20 cellular contexts compared by ENCODE assay signal in the genomic region with DNA sequence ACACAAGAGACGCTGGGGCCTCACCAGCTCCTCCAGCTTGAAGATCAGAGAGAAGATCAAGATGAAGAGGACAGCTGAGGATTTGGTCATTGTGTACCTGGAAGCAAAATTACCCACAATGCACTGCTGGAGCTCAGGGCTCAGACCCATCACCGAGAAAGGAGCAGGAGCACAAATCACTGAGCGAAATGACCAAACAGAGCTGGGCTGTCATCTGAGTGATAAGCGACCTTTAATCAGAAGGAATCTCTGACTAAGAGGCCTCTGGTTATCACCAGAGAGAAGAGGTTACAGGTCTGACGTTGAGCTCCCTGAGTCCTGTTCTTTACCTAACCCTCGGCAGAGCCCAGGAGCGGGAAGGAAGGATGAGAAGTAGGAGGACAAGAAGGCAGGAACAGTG. TPM values are rescaled to one million over a fixed set of nuclear protein-coding genes. Genes with fewer than 3 reads are reported as not detected.
DNase-seq lines count a peak whose midpoint lies in the region; ATAC-seq and TF ChIP-seq lines count a peak whose summit lies in the region.
"Had no signal": no experiment of that assay in that cellular context is flagged by ENCODE, and none has a peak within 500 bp of the region (broad histone marks: within the 10 kb centered on the region; RNA-seq: fewer than 3 reads in every experiment).

No MANE protein-coding gene starts in this region.

- peaks cover 56% of the 10 kb centered on the region for H3K4me1 Mint-ChIP-seq in CD8-positive, alpha-beta T cell (ENCODE audit: low read depth)
- H3K4me1 Mint-ChIP-seq in HFFc6 (ENCODE audit: low read depth): peaks cover 7% of the 10 kb centered on the region
- H3K4me1 Mint-ChIP-seq in activated naive CD8-positive, alpha-beta T cell treated with anti-CD3 and anti-CD28 coated beads, Interleukin-2, amount 50 U/mL, for 24 hours: peaks cover 54% of the 10 kb centered on the region
- H3K4me1 Mint-ChIP-seq in naive thymus-derived CD8-positive, alpha-beta T cell: peaks cover 52 to 61% (median 57%) of the 10 kb centered on the region in 4 donors

- intact Hi-C loops in CD8-positive, alpha-beta T cell (cut with DNase I, micrococcal nuclease): no loop called here
- intact Hi-C loops in breast epithelium (cut with DNase I; ENCODE audit: low total_unique reads): no loop called here

- CTCF ChIA-PET in CD8-positive, alpha-beta T cell (lab: Charles Lee): interaction anchor here (1.0 kb wide), 1 partner anchor 10 kb away, joined by 3 read pairs; no protein-coding TSS in a partner anchor

- POLR2A ChIA-PET in CD8-positive, alpha-beta T cell (lab: Charles Lee): interaction anchor here (1.4 to 3.8 kb wide), 2 partner anchors 9 to 51 kb away, joined by 6 to 20 read pairs; a partner anchor contains a TSS
- POLR2A ChIA-PET in naive thymus-derived CD8-positive, alpha-beta T cell (lab: Charles Lee): interaction anchor here (1.5 to 2.3 kb wide), 3 partner anchors 9 to 51 kb away, joined by 4 to 12 read pairs (median 5); a partner anchor contains a TSS

- H3K27ac ChIP-seq in CD8-positive, alpha-beta T cell (ENCODE audit: low read depth, low read length): no peak overlapping the region
- H3K27ac ChIP-seq in breast epithelium: no peak overlapping the region
- H3K27ac ChIP-seq: body of pancreas, C4-2B, lower lobe of right lung had no signal

- H3K4me3 ChIP-seq in CD8-positive, alpha-beta T cell (ENCODE audit: low read depth, low read length): no peak overlapping the region
- no peak overlapping the region for H3K4me3 ChIP-seq in breast epithelium
- H3K4me3 ChIP-seq: body of pancreas, lower lobe of right lung, upper lobe of left lung had no signal

- H3K36me3 Mint-ChIP-seq in CD8-positive, alpha-beta T cell: peaks cover 67% of the 10 kb centered on the region
- peaks cover 10% of the 10 kb centered on the region; the same call in 1 of the 2 replicates for H3K36me3 Mint-ChIP-seq in HFFc6 (ENCODE audit: low read depth)
- H3K36me3 Mint-ChIP-seq in activated naive CD8-positive, alpha-beta T cell treated with anti-CD3 and anti-CD28 coated beads, Interleukin-2, amount 50 U/mL, for 24 hours (ENCODE audit: low read depth): peaks cover 21% of the 10 kb centered on the region
- peaks cover 0 to 44% (median 3%) of the 10 kb centered on the region in 3 donors for H3K36me3 Mint-ChIP-seq in naive thymus-derived CD8-positive, alpha-beta T cell

- no peaks in the 10 kb centered on the region for H3K9me3 ChIP-seq in CD8-positive, alpha-beta T cell (ENCODE audit: low read length)
- no peaks in the 10 kb centered on the region for H3K9me3 ChIP-seq in breast epithelium
- H3K9me3 ChIP-seq: body of pancreas, lower lobe of right lung, upper lobe of left lung had no signal

- ATAC-seq in CD8-positive, alpha-beta T cell: no peak
- peak; percentile 16 for ATAC-seq in activated naive CD8-positive, alpha-beta T cell treated with anti-CD3 and anti-CD28 coated beads, Interleukin-2, amount 50 U/mL, for 24 hours
- no peak for ATAC-seq in naive thymus-derived CD8-positive, alpha-beta T cell
- ATAC-seq: body of pancreas, esophagus mucosa, lower lobe of right lung had no signal

- TF ChIP-seq CTCF in CD8-positive, alpha-beta T cell (IDR thresholded peaks at IDR 0.05): no peak
- TF ChIP-seq CTCF in HFFc6 (IDR thresholded peaks at IDR 0.05) (no peak), breast epithelium (IDR thresholded peaks at IDR 0.05) (no peak)

- H3K27me3 Mint-ChIP-seq in CD8-positive, alpha-beta T cell (ENCODE audit: low read depth): no peaks in the 10 kb centered on the region
- no peaks in the 10 kb centered on the region for H3K27me3 Mint-ChIP-seq in HFFc6 (ENCODE audit: insufficient read depth)
- H3K27me3 Mint-ChIP-seq in activated naive CD8-positive, alpha-beta T cell treated with anti-CD3 and anti-CD28 coated beads, Interleukin-2, amount 50 U/mL, for 24 hours: no peaks in the 10 kb centered on the region
- no peaks in the 10 kb centered on the region for H3K27me3 Mint-ChIP-seq in naive thymus-derived CD8-positive, alpha-beta T cell

- H3K4me3 Mint-ChIP-seq in CD8-positive, alpha-beta T cell: no peak overlapping the region
- H3K4me3 Mint-ChIP-seq in HFFc6: no peak overlapping the region
- H3K4me3 Mint-ChIP-seq in activated naive CD8-positive, alpha-beta T cell treated with anti-CD3 and anti-CD28 coated beads, Interleukin-2, amount 50 U/mL, for 24 hours: no peak overlapping the region
- H3K4me3 Mint-ChIP-seq in naive thymus-derived CD8-positive, alpha-beta T cell: peak overlapping the region in 7 of 10 donors; percentile 22 to 63 (median 57)

- no peak for DNase-seq in CD8-positive, alpha-beta T cell
- DNase-seq in HFFc6: no peak
- no peak for DNase-seq in activated naive CD8-positive, alpha-beta T cell treated with anti-CD3 and anti-CD28 coated beads, Interleukin-2, amount 50 U/mL, for 24 hours
- DNase-seq in naive thymus-derived CD8-positive, alpha-beta T cell: no peak
- no peak for DNase-seq in NCI-H1092 (lab: John Stamatoyannopoulos, UW)
- DNase-seq in iPS-NIHi11 (ENCODE audit: low spot score): no peak
- no peak for DNase-seq in breast epithelium (ENCODE audit: low spot score in 2 of 2)
- no peak for DNase-seq in DMS153 (lab: John Stamatoyannopoulos, UW)
- DNase-seq: body of pancreas; dermis blood vessel endothelial cell; HCEC 1CT; lower lobe of right lung; NCI-H1105 treated with DMSO at 0.1 percent for 48 hours; NK-92 treated with Interleukin-12 subunit alpha and Interleukin-12 subunit beta, amount 100 ng/mL, for 24 hours; RPMI8226; stimulated activated naive CD4-positive, alpha-beta T cell treated with Interleukin-2 at 50 U/mL for 16 hours had no signal

- TF ChIP-seq POLR2A in breast epithelium (IDR thresholded peaks at IDR 0.05): no peak

- peaks cover 9% of the 10 kb centered on the region for H3K36me3 ChIP-seq in CD8-positive, alpha-beta T cell (ENCODE audit: insufficient read depth, low read length)
- H3K36me3 ChIP-seq in breast epithelium: no peaks in the 10 kb centered on the region

- no peaks in the 10 kb centered on the region for H3K9me3 Mint-ChIP-seq in CD8-positive, alpha-beta T cell
- no peaks in the 10 kb centered on the region for H3K9me3 Mint-ChIP-seq in HFFc6
- no peaks in the 10 kb centered on the region for H3K9me3 Mint-ChIP-seq in activated naive CD8-positive, alpha-beta T cell treated with anti-CD3 and anti-CD28 coated beads, Interleukin-2, amount 50 U/mL, for 24 hours
- no peaks in the 10 kb centered on the region for H3K9me3 Mint-ChIP-seq in naive thymus-derived CD8-positive, alpha-beta T cell

- peak overlapping the region; percentile 66 for H3K27ac Mint-ChIP-seq in CD8-positive, alpha-beta T cell
- 0 out of 2 replicates have a peak overlapping the region, but pooled peaks have one; percentile 36 for H3K27ac Mint-ChIP-seq in HFFc6
- peak overlapping the region; percentile 75 for H3K27ac Mint-ChIP-seq in activated naive CD8-positive, alpha-beta T cell treated with anti-CD3 and anti-CD28 coated beads, Interleukin-2, amount 50 U/mL, for 24 hours
- H3K27ac Mint-ChIP-seq in naive thymus-derived CD8-positive, alpha-beta T cell: peak overlapping the region in 9 of 10 donors; percentile 66 to 86 (median 80)

- peaks cover 45% of the 10 kb centered on the region for H3K4me1 ChIP-seq in CD8-positive, alpha-beta T cell (ENCODE audit: insufficient read depth, low read length)
- H3K4me1 ChIP-seq in breast epithelium: peaks cover 5 to 14% of the 10 kb centered on the region in 2 donors

- H3K27me3 ChIP-seq in CD8-positive, alpha-beta T cell (ENCODE audit: insufficient read depth, low read length): no peaks in the 10 kb centered on the region
- H3K27me3 ChIP-seq in breast epithelium: no peaks in the 10 kb centered on the region
- H3K27me3 ChIP-seq: body of pancreas, upper lobe of left lung had no signal

RNA-seq across cellular contexts. Expression of a gene that starts 47.5 kb away (rescaled TPM):
- not detected for total RNA-seq in CD8-positive, alpha-beta T cell
- not detected for total RNA-seq in HFFc6 (2021; fragmentation: NEBNext Ultra II Directional; extraction: Animal tissue kit (Norgen Biotek cat#: 25700))
- not detected for total RNA-seq in naive thymus-derived CD8-positive, alpha-beta T cell
- not detected for polyA plus RNA-seq in naive thymus-derived CD8-positive, alpha-beta T cell
- total RNA-seq in breast epithelium: under 1 TPM; 0.15 to 0.66 (median 0.16) TPM
- total RNA-seq: dermis blood vessel endothelial cell, pulmonary artery endothelial cell had no signal

RNA-seq across cellular contexts. Expression of a gene that starts 50.6 kb away (rescaled TPM):
- total RNA-seq in CD8-positive, alpha-beta T cell: 10 to 100 TPM; 59.2 to 62.8 TPM
- 10 to 100 TPM; 39.3 to 48.0 (median 44.3) TPM for total RNA-seq in HFFc6 (2021; fragmentation: NEBNext Ultra II Directional; extraction: Animal tissue kit (Norgen Biotek cat#: 25700))
- total RNA-seq in naive thymus-derived CD8-positive, alpha-beta T cell: 10 to 100 TPM; 56.0 to 58.0 TPM
- 10 to 100 TPM; 26.2 to 51.1 (median 34.9) TPM for polyA plus RNA-seq in naive thymus-derived CD8-positive, alpha-beta T cell
- total RNA-seq in breast epithelium: 10 to 100 TPM; 41.0 to 63.3 (median 50.8) TPM

Comparison
In these comparisons a context has a peak if more than half of its experiments do, and no peak if none do; other contexts are left out.
1. H3K4me3 Mint-ChIP-seq: peak in naive thymus-derived CD8-positive, alpha-beta T cell (7 of 10); none in CD8-positive, alpha-beta T cell (single experiment), HFFc6 (single experiment) and activated naive CD8-positive, alpha-beta T cell treated with anti-CD3 and anti-CD28 coated beads, Interleukin-2, amount 50 U/mL, for 24 hours (single experiment).
2. Peak in every context shown above with its lines, with median percentiles within 50 percentile points of each other: H3K27ac Mint-ChIP-seq.